23 cellular contexts compared by ENCODE assay signal in the genomic region with DNA sequence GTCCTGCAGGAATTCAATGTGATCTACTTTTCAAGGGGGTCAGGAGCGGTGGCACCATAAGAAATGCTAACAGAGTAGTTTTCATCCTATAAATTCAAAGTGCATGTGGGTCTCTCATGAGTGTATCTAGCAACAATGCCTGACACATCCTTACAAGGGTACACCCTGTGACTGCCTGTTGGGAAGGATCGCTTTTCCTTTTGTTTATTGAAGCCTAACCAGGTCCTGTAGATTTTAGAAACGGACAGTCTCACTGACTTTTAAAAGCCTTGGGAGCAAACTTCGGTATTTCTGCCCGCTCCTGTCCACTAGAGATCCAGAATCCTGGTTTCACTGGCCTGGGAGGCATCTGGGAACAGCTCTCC.
A peak's percentile ranks its signal among the peaks of the same experiment; 100 is the strongest.
DNase-seq lines count a peak whose midpoint lies in the region; ATAC-seq and TF ChIP-seq lines count a peak whose summit lies in the region.
"Had no signal": no experiment of that assay in that cellular context is flagged by ENCODE, and none has a peak within 500 bp of the region (broad histone marks: within the 10 kb centered on the region; RNA-seq: fewer than 3 reads in every experiment).

No MANE protein-coding gene starts in this region.

- H3K4me1 ChIP-seq in GM23248 (ENCODE audit: insufficient read depth): peaks cover 21% of the 10 kb centered on the region
- peaks cover 0 to 43% (median 0%) of the 10 kb centered on the region in 3 donors for H3K4me1 ChIP-seq in gastroesophageal sphincter

- DNase-seq in GM23248 (no peak), NCI-H446 treated with DMSO at 0.1 percent for 48 hours (lab: John Stamatoyannopoulos, UW) (no peak), SKM-1 treated with dmso at 0.1 percent for 144 hours (lab: John Stamatoyannopoulos, UW; ENCODE audit: unreplicated experiment) (no peak)
- DNase-seq in activated T-helper 1 cell treated with anti-CD3 and anti-CD28 coated beads, Interleukin-12 subunit alpha, Interleukin-12 subunit beta, Interleukin-2, Interleukin-4 antibody, amounts not matched to agents 30 ng/mL and 10 ng/mL and 1 ng/mL, durations not matched to agents 14 hours and 24 hours and 36 hours (ENCODE audit: low spot score): no peak
- DNase-seq in stimulated activated effector memory CD8-positive, alpha-beta T cell treated with anti-CD3 and anti-CD28 coated beads, Interleukin-12 subunit alpha, Interleukin-12 subunit beta, amount 100 ng/mL, for 72 hours (ENCODE audit: low spot score in 2 of 2): no peak
- DNase-seq: activated CD4-positive, alpha-beta memory T cell treated with anti-CD3 and anti-CD28 coated beads for 36 hours; activated CD8-positive, alpha-beta memory T cell treated with anti-CD3 and anti-CD28 coated beads, Interleukin-2, amount 50 U/mL, for 4 hours; C1 segment of cervical spinal cord; Caco-2; effector memory CD8-positive, alpha-beta T cell; foreskin keratinocyte; GF-D8; NCI-H1105; NCI-H526 treated with DMSO at 0.1 percent for 48 hours; Peyer's patch; SJCRH30; T-helper 1 cell; trophoblast cell had no signal

- no peak for TF ChIP-seq POLR2A in gastroesophageal sphincter (IDR thresholded peaks at IDR 0.05)

- peaks cover 59% of the 10 kb centered on the region for H3K36me3 ChIP-seq in GM23248 (ENCODE audit: low read depth)
- peaks cover 0 to 69% of the 10 kb centered on the region in 2 donors for H3K36me3 ChIP-seq in gastroesophageal sphincter
- H3K36me3 ChIP-seq: SJCRH30 had no signal

- peak overlapping the region; percentile 63 for H3K27ac Mint-ChIP-seq in activated T-helper 1 cell treated with anti-CD3 and anti-CD28 coated beads, Interleukin-12 subunit alpha, Interleukin-12 subunit beta, Interleukin-2, Interleukin-4 antibody, amounts not matched to agents 30 ng/mL and 10 ng/mL and 1 ng/mL, durations not matched to agents 14 hours and 24 hours and 36 hours
- H3K27ac Mint-ChIP-seq in stimulated activated effector memory CD8-positive, alpha-beta T cell treated with anti-CD3 and anti-CD28 coated beads, Interleukin-12 subunit alpha, Interleukin-12 subunit beta, amount 100 ng/mL, for 72 hours: peak overlapping the region; percentile 26
- H3K27ac Mint-ChIP-seq: activated naive CD4-positive, alpha-beta T cell treated with anti-CD3 and anti-CD28 coated beads, Interleukin-2, amount 50 U/mL, for 72 hours; memory B cell had no signal

- in situ Hi-C loops in GM23248 (cut with MboI): no loop called here

- no peaks in the 10 kb centered on the region for H4K20me1 ChIP-seq in GM23248 (ENCODE audit: insufficient read depth)

- no peaks in the 10 kb centered on the region for H3K9me3 Mint-ChIP-seq in activated T-helper 1 cell treated with anti-CD3 and anti-CD28 coated beads, Interleukin-12 subunit alpha, Interleukin-12 subunit beta, Interleukin-2, Interleukin-4 antibody, amounts not matched to agents 30 ng/mL and 10 ng/mL and 1 ng/mL, durations not matched to agents 14 hours and 24 hours and 36 hours
- H3K9me3 Mint-ChIP-seq in stimulated activated effector memory CD8-positive, alpha-beta T cell treated with anti-CD3 and anti-CD28 coated beads, Interleukin-12 subunit alpha, Interleukin-12 subunit beta, amount 100 ng/mL, for 72 hours: no peaks in the 10 kb centered on the region
- H3K9me3 Mint-ChIP-seq: activated CD4-positive, alpha-beta memory T cell treated with anti-CD3 and anti-CD28 coated beads for 36 hours; activated naive CD4-positive, alpha-beta T cell treated with anti-CD3 and anti-CD28 coated beads, Interleukin-2, amount 50 U/mL, for 72 hours; effector memory CD8-positive, alpha-beta T cell; memory B cell had no signal

- no peak for TF ChIP-seq EP300 in gastroesophageal sphincter (IDR thresholded peaks at IDR 0.05)

- H3K9me3 ChIP-seq in GM23248 (ENCODE audit: low read depth) (no peaks in the 10 kb centered on the region), gastroesophageal sphincter (no peaks in the 10 kb centered on the region)
- H3K9me3 ChIP-seq: Caco-2, Peyer's patch, SJCRH30 had no signal

- H3K79me2 ChIP-seq in GM23248 (ENCODE audit: insufficient read depth): peaks cover 32% of the 10 kb centered on the region

- no peak overlapping the region for H3K4me2 ChIP-seq in GM23248 (ENCODE audit: unreplicated experiment)

- H3K27me3 ChIP-seq in GM23248 (replicated peaks; ENCODE audit: insufficient read depth) (no peaks in the 10 kb centered on the region), gastroesophageal sphincter (no peaks in the 10 kb centered on the region)
- H3K27me3 ChIP-seq: foreskin keratinocyte, Peyer's patch, SJCRH30 had no signal

- no peak overlapping the region for H2AFZ ChIP-seq in GM23248

- H3K9ac ChIP-seq in GM23248: no peak overlapping the region

- no peak overlapping the region for H3K4me3 ChIP-seq in GM23248
- no peak overlapping the region for H3K4me3 ChIP-seq in gastroesophageal sphincter
- H3K4me3 ChIP-seq: Peyer's patch, SJCRH30 had no signal

- no peak for TF ChIP-seq CTCF in gastroesophageal sphincter (IDR thresholded peaks at IDR 0.05)

- H3K4me1 Mint-ChIP-seq in activated T-helper 1 cell treated with anti-CD3 and anti-CD28 coated beads, Interleukin-12 subunit alpha, Interleukin-12 subunit beta, Interleukin-2, Interleukin-4 antibody, amounts not matched to agents 30 ng/mL and 10 ng/mL and 1 ng/mL, durations not matched to agents 14 hours and 24 hours and 36 hours (ENCODE audit: low read depth): peaks cover 78% of the 10 kb centered on the region
- H3K4me1 Mint-ChIP-seq in stimulated activated effector memory CD8-positive, alpha-beta T cell treated with anti-CD3 and anti-CD28 coated beads, Interleukin-12 subunit alpha, Interleukin-12 subunit beta, amount 100 ng/mL, for 72 hours: peaks cover 40% of the 10 kb centered on the region

- no peaks in the 10 kb centered on the region for H3K27me3 Mint-ChIP-seq in activated T-helper 1 cell treated with anti-CD3 and anti-CD28 coated beads, Interleukin-12 subunit alpha, Interleukin-12 subunit beta, Interleukin-2, Interleukin-4 antibody, amounts not matched to agents 30 ng/mL and 10 ng/mL and 1 ng/mL, durations not matched to agents 14 hours and 24 hours and 36 hours (ENCODE audit: insufficient read depth)
- H3K27me3 Mint-ChIP-seq: activated CD4-positive, alpha-beta memory T cell treated with anti-CD3 and anti-CD28 coated beads for 36 hours; effector memory CD8-positive, alpha-beta T cell had no signal

- intact Hi-C loops in activated T-helper 1 cell treated with anti-CD3 and anti-CD28 coated beads, Interleukin-12 subunit alpha, Interleukin-12 subunit beta, Interleukin-2, Interleukin-4 antibody, amounts not matched to agents 30 ng/mL and 10 ng/mL and 1 ng/mL, durations not matched to agents 14 hours and 24 hours and 36 hours (cut with micrococcal nuclease): no loop called here

- H3K36me3 Mint-ChIP-seq in activated T-helper 1 cell treated with anti-CD3 and anti-CD28 coated beads, Interleukin-12 subunit alpha, Interleukin-12 subunit beta, Interleukin-2, Interleukin-4 antibody, amounts not matched to agents 30 ng/mL and 10 ng/mL and 1 ng/mL, durations not matched to agents 14 hours and 24 hours and 36 hours (ENCODE audit: low read depth): peaks cover 88% of the 10 kb centered on the region
- H3K36me3 Mint-ChIP-seq in stimulated activated effector memory CD8-positive, alpha-beta T cell treated with anti-CD3 and anti-CD28 coated beads, Interleukin-12 subunit alpha, Interleukin-12 subunit beta, amount 100 ng/mL, for 72 hours: peaks cover 100% of the 10 kb centered on the region
- H3K36me3 Mint-ChIP-seq: memory B cell had no signal

- ATAC-seq in gastroesophageal sphincter (no peak), HG03378 (IDR thresholded peaks at IDR 0.05; ENCODE audit: unreplicated experiment) (no peak)
- ATAC-seq in stimulated activated effector memory CD8-positive, alpha-beta T cell treated with anti-CD3 and anti-CD28 coated beads, Interleukin-12 subunit alpha, Interleukin-12 subunit beta, amount 100 ng/mL, for 72 hours: no peak
- ATAC-seq: activated naive CD4-positive, alpha-beta T cell treated with anti-CD3 and anti-CD28 coated beads, Interleukin-2, amount 50 U/mL, for 72 hours; effector memory CD8-positive, alpha-beta T cell; foreskin keratinocyte; left lobe of liver had no signal

- no peaks in the 10 kb centered on the region for H3K9me2 ChIP-seq in GM23248 (ENCODE audit: insufficient read depth)

- 0 out of 2 replicates have a peak overlapping the region, but pooled peaks have one; percentile 56 for H3K27ac ChIP-seq in GM23248
- peak overlapping the region in 3 of 4 donors; percentile 54 to 85 (median 65) for H3K27ac ChIP-seq in gastroesophageal sphincter
- H3K27ac ChIP-seq: SJCRH30 had no signal

- no peak overlapping the region for H3K4me3 Mint-ChIP-seq in activated T-helper 1 cell treated with anti-CD3 and anti-CD28 coated beads, Interleukin-12 subunit alpha, Interleukin-12 subunit beta, Interleukin-2, Interleukin-4 antibody, amounts not matched to agents 30 ng/mL and 10 ng/mL and 1 ng/mL, durations not matched to agents 14 hours and 24 hours and 36 hours
- no peak overlapping the region for H3K4me3 Mint-ChIP-seq in stimulated activated effector memory CD8-positive, alpha-beta T cell treated with anti-CD3 and anti-CD28 coated beads, Interleukin-12 subunit alpha, Interleukin-12 subunit beta, amount 100 ng/mL, for 72 hours
- H3K4me3 Mint-ChIP-seq: activated CD4-positive, alpha-beta memory T cell treated with anti-CD3 and anti-CD28 coated beads for 36 hours; effector memory CD8-positive, alpha-beta T cell; memory B cell had no signal

- peaks cover 34% of the 10 kb centered on the region for H3F3A ChIP-seq in GM23248 (ENCODE audit: insufficient read depth)

- WGBS in GM23248 (ENCODE audit: low coverage in 1 of 2, low lambda C conversion rate in 2 of 2, missing lambda C conversion rate in 2 of 2), 2 experiments: 87 to 92% methylated on average over 5 of the region's 5 CpGs
- WGBS in gastroesophageal sphincter (ENCODE audit: low coverage in 1 of 2), 2 donors: 69 to 85% methylated on average over 2 to 3 of the region's 5 CpGs
